In genomic region chr5:154698681-154699275, GRCh38 we compare ENCODE assay signal across 1 cellular context.
TF ChIP-seq lines count a peak whose summit lies in the region.

No MANE protein-coding gene starts in this region.

TF ChIP-seq in HepG2, 621 proteins besides CTCF, POLR2A, EP300 and RAD21 (continued from another document and continues in another):
- TF ChIP-seq ZMYM4 (CRISPR knock-in tag; IDR thresholded peaks at IDR 0.05) (0 out of 2 replicates have a peak, but pooled peaks have one; percentile 16), MIXL1 (CRISPR knock-in tag; IDR thresholded peaks at IDR 0.05) (no peak), ZSCAN12 (CRISPR knock-in tag; IDR thresholded peaks at IDR 0.05) (no peak), ZNF775 (CRISPR knock-in tag; IDR thresholded peaks at IDR 0.05; ENCODE audit: borderline replicate concordance) (no peak), PCBP1 (IDR thresholded peaks at IDR 0.05; ENCODE audit: borderline replicate concordance, low read depth, low read length) (no peak), ZNF768 (CRISPR knock-in tag; IDR thresholded peaks at IDR 0.05) (no peak), HNF4A (CRISPR knock-in tag; IDR thresholded peaks at IDR 0.05) (peak; percentile 68), HMGXB3 (CRISPR knock-in tag; IDR thresholded peaks at IDR 0.05; ENCODE audit: borderline replicate concordance) (no peak), SALL1 (CRISPR knock-in tag; IDR thresholded peaks at IDR 0.05) (peak; percentile 32), FIP1L1 (IDR thresholded peaks at IDR 0.05; ENCODE audit: borderline replicate concordance, insufficient read depth, low read depth, low read length) (no peak), ZNF230 (CRISPR knock-in tag; IDR thresholded peaks at IDR 0.05) (no peak), MED1 (CRISPR knock-in tag; IDR thresholded peaks at IDR 0.05) (0 out of 2 replicates have a peak, but pooled peaks have one; percentile 36), ZNF20 (CRISPR knock-in tag; IDR thresholded peaks at IDR 0.05) (no peak), ZBTB1 (CRISPR knock-in tag; IDR thresholded peaks at IDR 0.05; ENCODE audit: borderline replicate concordance) (no peak), SOX6 (IDR thresholded peaks at IDR 0.05) (no peak), SOX6 (CRISPR knock-in tag; IDR thresholded peaks at IDR 0.05) (no peak), CBX1 (IDR thresholded peaks at IDR 0.05; ENCODE audit: low read depth) (no peak), IKZF1 (IDR thresholded peaks at IDR 0.05) (no peak), ETS1 (CRISPR knock-in tag; IDR thresholded peaks at IDR 0.05) (no peak), TARDBP (CRISPR knock-in tag; IDR thresholded peaks at IDR 0.05) (0 out of 2 replicates have a peak, but pooled peaks have one; percentile 22), ZNF335 (CRISPR knock-in tag; IDR thresholded peaks at IDR 0.05) (no peak), FOXP4 (CRISPR knock-in tag; IDR thresholded peaks at IDR 0.05) (peak; percentile 52; the same call in 1 of the 2 replicates), JUN (CRISPR knock-in tag; IDR thresholded peaks at IDR 0.05) (no peak), SAP130 (CRISPR knock-in tag; IDR thresholded peaks at IDR 0.05; ENCODE audit: low read depth) (peak; percentile 28; the same call in 1 of the 2 replicates), GATAD2A (CRISPR knock-in tag; IDR thresholded peaks at IDR 0.05) (0 out of 2 replicates have a peak, but pooled peaks have one; percentile 11), MTERF4 (CRISPR knock-in tag; IDR thresholded peaks at IDR 0.05) (no peak), ONECUT2 (CRISPR knock-in tag; IDR thresholded peaks at IDR 0.05) (0 out of 2 replicates have a peak, but pooled peaks have one; percentile 43)
- TF ChIP-seq, protein P1, sequence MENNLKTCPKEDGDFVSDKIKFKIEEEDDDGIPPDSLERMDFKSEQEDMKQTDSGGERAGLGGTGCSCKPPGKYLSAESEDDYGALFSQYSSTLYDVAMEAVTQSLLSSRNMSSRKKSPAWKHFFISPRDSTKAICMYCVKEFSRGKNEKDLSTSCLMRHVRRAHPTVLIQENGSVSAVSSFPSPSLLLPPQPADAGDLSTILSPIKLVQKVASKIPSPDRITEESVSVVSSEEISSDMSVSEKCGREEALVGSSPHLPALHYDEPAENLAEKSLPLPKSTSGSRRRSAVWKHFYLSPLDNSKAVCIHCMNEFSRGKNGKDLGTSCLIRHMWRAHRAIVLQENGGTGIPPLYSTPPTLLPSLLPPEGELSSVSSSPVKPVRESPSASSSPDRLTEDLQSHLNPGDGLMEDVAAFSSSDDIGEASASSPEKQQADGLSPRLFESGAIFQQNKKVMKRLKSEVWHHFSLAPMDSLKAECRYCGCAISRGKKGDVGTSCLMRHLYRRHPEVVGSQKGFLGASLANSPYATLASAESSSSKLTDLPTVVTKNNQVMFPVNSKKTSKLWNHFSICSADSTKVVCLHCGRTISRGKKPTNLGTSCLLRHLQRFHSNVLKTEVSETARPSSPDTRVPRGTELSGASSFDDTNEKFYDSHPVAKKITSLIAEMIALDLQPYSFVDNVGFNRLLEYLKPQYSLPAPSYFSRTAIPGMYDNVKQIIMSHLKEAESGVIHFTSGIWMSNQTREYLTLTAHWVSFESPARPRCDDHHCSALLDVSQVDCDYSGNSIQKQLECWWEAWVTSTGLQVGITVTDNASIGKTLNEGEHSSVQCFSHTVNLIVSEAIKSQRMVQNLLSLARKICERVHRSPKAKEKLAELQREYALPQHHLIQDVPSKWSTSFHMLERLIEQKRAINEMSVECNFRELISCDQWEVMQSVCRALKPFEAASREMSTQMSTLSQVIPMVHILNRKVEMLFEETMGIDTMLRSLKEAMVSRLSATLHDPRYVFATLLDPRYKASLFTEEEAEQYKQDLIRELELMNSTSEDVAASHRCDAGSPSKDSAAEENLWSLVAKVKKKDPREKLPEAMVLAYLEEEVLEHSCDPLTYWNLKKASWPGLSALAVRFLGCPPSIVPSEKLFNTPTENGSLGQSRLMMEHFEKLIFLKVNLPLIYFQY (CRISPR knock-in tag; IDR thresholded peaks at IDR 0.05; ENCODE audit: borderline replicate concordance) = no peak
- TF ChIP-seq, protein P2, sequence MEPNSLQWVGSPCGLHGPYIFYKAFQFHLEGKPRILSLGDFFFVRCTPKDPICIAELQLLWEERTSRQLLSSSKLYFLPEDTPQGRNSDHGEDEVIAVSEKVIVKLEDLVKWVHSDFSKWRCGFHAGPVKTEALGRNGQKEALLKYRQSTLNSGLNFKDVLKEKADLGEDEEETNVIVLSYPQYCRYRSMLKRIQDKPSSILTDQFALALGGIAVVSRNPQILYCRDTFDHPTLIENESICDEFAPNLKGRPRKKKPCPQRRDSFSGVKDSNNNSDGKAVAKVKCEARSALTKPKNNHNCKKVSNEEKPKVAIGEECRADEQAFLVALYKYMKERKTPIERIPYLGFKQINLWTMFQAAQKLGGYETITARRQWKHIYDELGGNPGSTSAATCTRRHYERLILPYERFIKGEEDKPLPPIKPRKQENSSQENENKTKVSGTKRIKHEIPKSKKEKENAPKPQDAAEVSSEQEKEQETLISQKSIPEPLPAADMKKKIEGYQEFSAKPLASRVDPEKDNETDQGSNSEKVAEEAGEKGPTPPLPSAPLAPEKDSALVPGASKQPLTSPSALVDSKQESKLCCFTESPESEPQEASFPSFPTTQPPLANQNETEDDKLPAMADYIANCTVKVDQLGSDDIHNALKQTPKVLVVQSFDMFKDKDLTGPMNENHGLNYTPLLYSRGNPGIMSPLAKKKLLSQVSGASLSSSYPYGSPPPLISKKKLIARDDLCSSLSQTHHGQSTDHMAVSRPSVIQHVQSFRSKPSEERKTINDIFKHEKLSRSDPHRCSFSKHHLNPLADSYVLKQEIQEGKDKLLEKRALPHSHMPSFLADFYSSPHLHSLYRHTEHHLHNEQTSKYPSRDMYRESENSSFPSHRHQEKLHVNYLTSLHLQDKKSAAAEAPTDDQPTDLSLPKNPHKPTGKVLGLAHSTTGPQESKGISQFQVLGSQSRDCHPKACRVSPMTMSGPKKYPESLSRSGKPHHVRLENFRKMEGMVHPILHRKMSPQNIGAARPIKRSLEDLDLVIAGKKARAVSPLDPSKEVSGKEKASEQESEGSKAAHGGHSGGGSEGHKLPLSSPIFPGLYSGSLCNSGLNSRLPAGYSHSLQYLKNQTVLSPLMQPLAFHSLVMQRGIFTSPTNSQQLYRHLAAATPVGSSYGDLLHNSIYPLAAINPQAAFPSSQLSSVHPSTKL (CRISPR knock-in tag; IDR thresholded peaks at IDR 0.05) = peak; percentile 45; the same call in 1 of the 2 replicates
- TF ChIP-seq, protein P3, sequence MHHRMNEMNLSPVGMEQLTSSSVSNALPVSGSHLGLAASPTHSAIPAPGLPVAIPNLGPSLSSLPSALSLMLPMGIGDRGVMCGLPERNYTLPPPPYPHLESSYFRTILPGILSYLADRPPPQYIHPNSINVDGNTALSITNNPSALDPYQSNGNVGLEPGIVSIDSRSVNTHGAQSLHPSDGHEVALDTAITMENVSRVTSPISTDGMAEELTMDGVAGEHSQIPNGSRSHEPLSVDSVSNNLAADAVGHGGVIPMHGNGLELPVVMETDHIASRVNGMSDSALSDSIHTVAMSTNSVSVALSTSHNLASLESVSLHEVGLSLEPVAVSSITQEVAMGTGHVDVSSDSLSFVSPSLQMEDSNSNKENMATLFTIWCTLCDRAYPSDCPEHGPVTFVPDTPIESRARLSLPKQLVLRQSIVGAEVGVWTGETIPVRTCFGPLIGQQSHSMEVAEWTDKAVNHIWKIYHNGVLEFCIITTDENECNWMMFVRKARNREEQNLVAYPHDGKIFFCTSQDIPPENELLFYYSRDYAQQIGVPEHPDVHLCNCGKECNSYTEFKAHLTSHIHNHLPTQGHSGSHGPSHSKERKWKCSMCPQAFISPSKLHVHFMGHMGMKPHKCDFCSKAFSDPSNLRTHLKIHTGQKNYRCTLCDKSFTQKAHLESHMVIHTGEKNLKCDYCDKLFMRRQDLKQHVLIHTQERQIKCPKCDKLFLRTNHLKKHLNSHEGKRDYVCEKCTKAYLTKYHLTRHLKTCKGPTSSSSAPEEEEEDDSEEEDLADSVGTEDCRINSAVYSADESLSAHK (CRISPR knock-in tag; IDR thresholded peaks at IDR 0.05; ENCODE audit: borderline replicate concordance) = no peak
- TF ChIP-seq, protein P4, sequence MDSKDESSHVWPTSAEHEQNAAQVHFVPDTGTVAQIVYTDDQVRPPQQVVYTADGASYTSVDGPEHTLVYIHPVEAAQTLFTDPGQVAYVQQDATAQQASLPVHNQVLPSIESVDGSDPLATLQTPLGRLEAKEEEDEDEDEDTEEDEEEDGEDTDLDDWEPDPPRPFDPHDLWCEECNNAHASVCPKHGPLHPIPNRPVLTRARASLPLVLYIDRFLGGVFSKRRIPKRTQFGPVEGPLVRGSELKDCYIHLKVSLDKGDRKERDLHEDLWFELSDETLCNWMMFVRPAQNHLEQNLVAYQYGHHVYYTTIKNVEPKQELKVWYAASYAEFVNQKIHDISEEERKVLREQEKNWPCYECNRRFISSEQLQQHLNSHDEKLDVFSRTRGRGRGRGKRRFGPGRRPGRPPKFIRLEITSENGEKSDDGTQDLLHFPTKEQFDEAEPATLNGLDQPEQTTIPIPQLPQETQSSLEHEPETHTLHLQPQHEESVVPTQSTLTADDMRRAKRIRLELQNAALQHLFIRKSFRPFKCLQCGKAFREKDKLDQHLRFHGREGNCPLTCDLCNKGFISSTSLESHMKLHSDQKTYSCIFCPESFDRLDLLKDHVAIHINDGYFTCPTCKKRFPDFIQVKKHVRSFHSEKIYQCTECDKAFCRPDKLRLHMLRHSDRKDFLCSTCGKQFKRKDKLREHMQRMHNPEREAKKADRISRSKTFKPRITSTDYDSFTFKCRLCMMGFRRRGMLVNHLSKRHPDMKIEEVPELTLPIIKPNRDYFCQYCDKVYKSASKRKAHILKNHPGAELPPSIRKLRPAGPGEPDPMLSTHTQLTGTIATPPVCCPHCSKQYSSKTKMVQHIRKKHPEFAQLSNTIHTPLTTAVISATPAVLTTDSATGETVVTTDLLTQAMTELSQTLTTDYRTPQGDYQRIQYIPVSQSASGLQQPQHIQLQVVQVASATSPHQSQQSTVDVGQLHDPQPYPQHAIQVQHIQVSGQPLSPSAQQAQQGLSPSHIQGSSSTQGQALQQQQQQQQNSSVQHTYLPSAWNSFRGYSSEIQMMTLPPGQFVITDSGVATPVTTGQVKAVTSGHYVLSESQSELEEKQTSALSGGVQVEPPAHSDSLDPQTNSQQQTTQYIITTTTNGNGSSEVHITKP (CRISPR knock-in tag; IDR thresholded peaks at IDR 0.05; ENCODE audit: low read depth) = no peak
- TF ChIP-seq, protein P5, sequence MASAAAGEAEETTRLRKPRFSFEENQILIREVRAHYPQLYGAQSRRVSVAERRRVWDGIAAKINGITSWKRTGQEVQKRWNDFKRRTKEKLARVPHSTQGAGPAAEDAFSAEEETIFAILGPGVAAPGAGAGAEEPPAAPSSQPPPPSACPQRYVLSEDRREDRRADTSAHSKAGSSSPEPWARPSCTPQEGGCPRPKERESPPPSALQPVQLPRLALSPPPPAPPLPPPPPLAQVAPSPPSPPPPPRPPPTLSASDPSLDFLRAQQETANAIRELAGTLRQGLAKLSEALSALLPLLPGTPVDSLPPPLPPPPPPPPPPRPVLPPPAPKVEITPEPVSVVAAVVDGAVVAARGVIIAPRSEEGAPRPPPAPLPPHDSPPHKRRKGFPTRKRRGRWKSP (CRISPR knock-in tag; IDR thresholded peaks at IDR 0.05) = no peak
